ENCODE assay signal across 35 cellular contexts in genomic region chrX:33974676-33975075, GRCh38.
"Had no signal": no experiment of that assay in that cellular context is flagged by ENCODE, and none has a peak within 500 bp of the region (broad histone marks: within the 10 kb centered on the region; RNA-seq: fewer than 3 reads in every experiment).

No MANE protein-coding gene starts in this region.

- H3K36me3 Mint-ChIP-seq: activated CD4-positive, alpha-beta memory T cell treated with anti-CD3 and anti-CD28 coated beads for 36 hours; activated CD8-positive, alpha-beta memory T cell treated with anti-CD3 and anti-CD28 coated beads, Interleukin-2, amount 10 ng/mL, durations not matched to agents 7 days and 5 days; activated naive CD4-positive, alpha-beta T cell treated with anti-CD3 and anti-CD28 coated beads, Interleukin-2, amount 50 U/mL, for 24 hours; activated naive CD8-positive, alpha-beta T cell treated with anti-CD3 and anti-CD28 coated beads for 36 hours; brain had no signal

- ATAC-seq: activated CD4-positive, alpha-beta T cell treated with anti-CD3 and anti-CD28 coated beads for 36 hours; activated CD8-positive, alpha-beta memory T cell treated with anti-CD3 and anti-CD28 coated beads, Interleukin-2, amount 10 ng/mL, durations not matched to agents 7 days and 5 days; activated CD8-positive, alpha-beta T cell treated with anti-CD3 and anti-CD28 coated beads, Interleukin-2, amount 10 ng/mL, durations not matched to agents 7 days and 5 days; activated naive CD8-positive, alpha-beta T cell treated with anti-CD3 and anti-CD28 coated beads, Interleukin-2, amount 50 U/mL, for 24 hours; effector memory CD8-positive, alpha-beta T cell; gastroesophageal sphincter; heart right ventricle had no signal

- H3K9me3 ChIP-seq: ascending aorta, esophagus muscularis mucosa, gastroesophageal sphincter had no signal

- H3K4me1 Mint-ChIP-seq: activated CD4-positive, alpha-beta T cell treated with anti-CD3 and anti-CD28 coated beads for 36 hours; activated CD4-positive, alpha-beta T cell treated with anti-CD3 and anti-CD28 coated beads, Interleukin-2, amount 10 ng/mL, durations not matched to agents 24 days and 14 days; activated CD8-positive, alpha-beta memory T cell treated with anti-CD3 and anti-CD28 coated beads, Interleukin-2, amount 10 ng/mL, durations not matched to agents 7 days and 5 days; activated naive CD4-positive, alpha-beta T cell treated with anti-CD3 and anti-CD28 coated beads, Interleukin-2, amount 50 U/mL, for 24 hours; activated naive CD8-positive, alpha-beta T cell treated with anti-CD3 and anti-CD28 coated beads for 36 hours; activated naive CD8-positive, alpha-beta T cell treated with anti-CD3 and anti-CD28 coated beads, Interleukin-2, amount 50 U/mL, for 24 hours; brain had no signal

- DNase-seq: activated CD4-positive, alpha-beta memory T cell treated with anti-CD3 and anti-CD28 coated beads for 36 hours; activated CD4-positive, alpha-beta T cell treated with anti-CD3 and anti-CD28 coated beads for 36 hours; activated CD4-positive, alpha-beta T cell treated with anti-CD3 and anti-CD28 coated beads, Interleukin-2, amount 10 ng/mL, durations not matched to agents 24 days and 14 days; activated CD4-positive, CD25-positive, alpha-beta regulatory T cell; activated CD4-positive, CD25-positive, alpha-beta regulatory T cell treated with anti-CD3 and anti-CD28 coated beads, Interleukin-2, amount 50 U/mL, for 72 hours; activated CD8-positive, alpha-beta memory T cell treated with anti-CD3 and anti-CD28 coated beads, Interleukin-2, amount 10 ng/mL, durations not matched to agents 7 days and 5 days; activated CD8-positive, alpha-beta memory T cell treated with anti-CD3 and anti-CD28 coated beads, Interleukin-2, amount 50 U/mL, for 4 hours; activated CD8-positive, alpha-beta T cell treated with anti-CD3 and anti-CD28 coated beads, Interleukin-2, amount 10 ng/mL, durations not matched to agents 7 days and 5 days; activated effector memory CD4-positive, alpha-beta T cell treated with anti-CD3 and anti-CD28 coated beads, Interleukin-2, amount 50 U/mL, for 16 hours; activated naive CD4-positive, alpha-beta T cell treated with anti-CD3 and anti-CD28 coated beads for 36 hours; activated naive CD8-positive, alpha-beta T cell treated with anti-CD3 and anti-CD28 coated beads for 36 hours; activated naive CD8-positive, alpha-beta T cell treated with anti-CD3 and anti-CD28 coated beads, Interleukin-2, amount 50 U/mL, for 24 hours; activated T-cell treated with anti-CD3 and anti-CD28 coated beads, Interleukin-2, amount 50 U/mL, for 1 hour; activated T-cell treated with anti-CD3 and anti-CD28 coated beads, Interleukin-2, amount 50 U/mL, for 48 hours; adrenal gland; amygdala; central memory CD4-positive, alpha-beta T cell; cerebellar nuclear complex; cortex of kidney; dermis blood vessel endothelial cell; effector CD4-positive, alpha-beta T cell; effector memory CD8-positive, alpha-beta T cell; erythroblast; foreskin melanocyte; heart right ventricle; T-helper 2 cell had no signal

- H3K36me3 ChIP-seq: adrenal gland, ascending aorta, breast epithelium, cardiac muscle cell, esophagus muscularis mucosa, gastroesophageal sphincter, heart right ventricle had no signal

- H3K9me3 Mint-ChIP-seq: activated T-helper 1 cell treated with anti-CD3 and anti-CD28 coated beads, Interleukin-12 subunit alpha, Interleukin-12 subunit beta, Interleukin-2, Interleukin-4 antibody, amounts not matched to agents 30 ng/mL and 10 ng/mL and 1 ng/mL, durations not matched to agents 14 hours and 24 hours and 36 hours had no signal

- H3K27me3 ChIP-seq: adrenal gland, ascending aorta, cardiac muscle cell, esophagus muscularis mucosa, gastroesophageal sphincter, heart right ventricle had no signal

- H3K4me3 ChIP-seq: adrenal gland, ascending aorta, breast epithelium, cardiac muscle cell, esophagus muscularis mucosa, gastroesophageal sphincter, heart right ventricle had no signal

- H3K27ac Mint-ChIP-seq: activated CD4-positive, alpha-beta memory T cell treated with anti-CD3 and anti-CD28 coated beads for 36 hours; activated CD4-positive, alpha-beta T cell treated with anti-CD3 and anti-CD28 coated beads for 36 hours; activated CD4-positive, alpha-beta T cell treated with anti-CD3 and anti-CD28 coated beads, Interleukin-2, amount 10 ng/mL, durations not matched to agents 24 days and 14 days; activated CD8-positive, alpha-beta memory T cell treated with anti-CD3 and anti-CD28 coated beads, Interleukin-2, amount 10 ng/mL, durations not matched to agents 7 days and 5 days; activated CD8-positive, alpha-beta T cell treated with anti-CD3 and anti-CD28 coated beads, Interleukin-2, amount 10 ng/mL, durations not matched to agents 7 days and 5 days; activated naive CD4-positive, alpha-beta T cell treated with anti-CD3 and anti-CD28 coated beads for 36 hours; activated naive CD4-positive, alpha-beta T cell treated with anti-CD3 and anti-CD28 coated beads, Interleukin-2, amount 50 U/mL, for 24 hours; activated naive CD8-positive, alpha-beta T cell treated with anti-CD3 and anti-CD28 coated beads for 36 hours; activated naive CD8-positive, alpha-beta T cell treated with anti-CD3 and anti-CD28 coated beads, Interleukin-2, amount 50 U/mL, for 24 hours; activated T-helper 1 cell treated with anti-CD3 and anti-CD28 coated beads, Interleukin-12 subunit alpha, Interleukin-12 subunit beta, Interleukin-2, Interleukin-4 antibody, amounts not matched to agents 30 ng/mL and 10 ng/mL and 1 ng/mL, durations not matched to agents 14 hours and 24 hours and 36 hours; activated T-helper 2 cell treated with anti-CD3 and anti-CD28 coated beads, Interferon-gamma antibody, Interleukin-2, Interleukin-4, amounts not matched to agents 10 μg/mL and 5 μg/mL and 100 μg/mL, durations not matched to agents 14 hours and 24 hours and 36 hours; brain; effector memory CD8-positive, alpha-beta T cell had no signal

- H3K27me3 Mint-ChIP-seq: activated CD4-positive, alpha-beta memory T cell treated with anti-CD3 and anti-CD28 coated beads for 36 hours; activated CD4-positive, alpha-beta T cell treated with anti-CD3 and anti-CD28 coated beads for 36 hours; activated CD4-positive, alpha-beta T cell treated with anti-CD3 and anti-CD28 coated beads, Interleukin-2, amount 10 ng/mL, durations not matched to agents 24 days and 14 days; activated CD8-positive, alpha-beta memory T cell treated with anti-CD3 and anti-CD28 coated beads, Interleukin-2, amount 10 ng/mL, durations not matched to agents 7 days and 5 days; activated naive CD4-positive, alpha-beta T cell treated with anti-CD3 and anti-CD28 coated beads, Interleukin-2, amount 50 U/mL, for 24 hours; activated naive CD8-positive, alpha-beta T cell treated with anti-CD3 and anti-CD28 coated beads for 36 hours; activated naive CD8-positive, alpha-beta T cell treated with anti-CD3 and anti-CD28 coated beads, Interleukin-2, amount 50 U/mL, for 24 hours; brain; effector memory CD8-positive, alpha-beta T cell had no signal

- H3K27ac ChIP-seq: adrenal gland, ascending aorta, breast epithelium, cardiac muscle cell, esophagus muscularis mucosa, gastroesophageal sphincter, heart right ventricle had no signal

- H3K4me3 Mint-ChIP-seq: activated CD4-positive, alpha-beta memory T cell treated with anti-CD3 and anti-CD28 coated beads for 36 hours; activated CD4-positive, alpha-beta T cell treated with anti-CD3 and anti-CD28 coated beads for 36 hours; activated CD4-positive, alpha-beta T cell treated with anti-CD3 and anti-CD28 coated beads, Interleukin-2, amount 10 ng/mL, durations not matched to agents 24 days and 14 days; activated CD8-positive, alpha-beta memory T cell treated with anti-CD3 and anti-CD28 coated beads, Interleukin-2, amount 10 ng/mL, durations not matched to agents 7 days and 5 days; activated CD8-positive, alpha-beta T cell treated with anti-CD3 and anti-CD28 coated beads, Interleukin-2, amount 10 ng/mL, durations not matched to agents 7 days and 5 days; activated naive CD4-positive, alpha-beta T cell treated with anti-CD3 and anti-CD28 coated beads for 36 hours; activated naive CD4-positive, alpha-beta T cell treated with anti-CD3 and anti-CD28 coated beads, Interleukin-2, amount 50 U/mL, for 24 hours; activated naive CD8-positive, alpha-beta T cell treated with anti-CD3 and anti-CD28 coated beads for 36 hours; activated naive CD8-positive, alpha-beta T cell treated with anti-CD3 and anti-CD28 coated beads, Interleukin-2, amount 50 U/mL, for 24 hours; activated T-helper 1 cell treated with anti-CD3 and anti-CD28 coated beads, Interleukin-12 subunit alpha, Interleukin-12 subunit beta, Interleukin-2, Interleukin-4 antibody, amounts not matched to agents 30 ng/mL and 10 ng/mL and 1 ng/mL, durations not matched to agents 14 hours and 24 hours and 36 hours; brain; effector memory CD8-positive, alpha-beta T cell had no signal

- H3K4me1 ChIP-seq: adrenal gland, ascending aorta, breast epithelium, esophagus muscularis mucosa, gastroesophageal sphincter, heart right ventricle had no signal
